ENCODE assay signal across 8 cellular contexts in the genomic region with DNA sequence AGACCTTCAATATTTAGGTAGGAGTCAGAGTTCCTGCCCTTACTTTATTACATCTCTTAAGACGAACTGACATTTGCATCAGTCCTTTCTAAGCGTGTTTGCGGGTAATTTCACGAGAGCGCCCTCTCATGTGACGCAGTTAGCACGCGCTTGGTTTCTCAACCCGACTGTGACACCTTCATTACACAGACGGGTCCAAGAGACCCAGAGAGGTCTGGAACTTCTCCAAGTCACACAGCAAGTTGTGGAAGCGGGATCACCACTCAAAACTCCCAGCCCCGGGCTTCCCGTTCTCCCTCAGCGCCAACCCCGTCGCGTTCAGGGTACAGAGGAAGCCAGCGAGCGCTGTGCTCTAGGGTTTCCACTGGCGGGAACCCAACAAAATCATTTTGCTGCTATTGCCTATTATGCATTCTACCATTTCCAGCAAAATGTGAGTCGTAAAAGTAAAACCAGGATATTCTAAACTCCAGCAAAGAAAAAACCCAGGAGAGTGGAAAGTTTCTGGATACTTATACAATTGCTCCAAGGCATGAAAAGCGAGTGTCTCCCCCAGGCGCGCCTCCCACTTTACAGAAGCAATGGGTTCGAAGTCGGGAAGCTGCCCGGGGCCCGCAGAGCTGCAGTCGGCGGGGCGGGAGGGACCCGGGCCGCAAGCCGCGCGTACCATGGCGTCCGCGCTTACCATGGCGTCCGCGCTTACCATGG. TPM values are rescaled to one million over a fixed set of nuclear protein-coding genes. Genes with fewer than 3 reads are reported as not detected.
DNase-seq lines count a peak whose midpoint lies in the region; ATAC-seq and TF ChIP-seq lines count a peak whose summit lies in the region.

No MANE protein-coding gene starts in this region.

- H3K27me3 ChIP-seq in foreskin keratinocyte (no peaks in the 10 kb centered on the region), neuronal stem cell (ENCODE audit: control insufficient read depth in 3 of 3, insufficient read depth in 3 of 3, low read depth in 1 of 3, low read length in 3 of 3) (peaks cover 0 to 3% (median 0%) of the 10 kb centered on the region in 3 experiments), subcutaneous abdominal adipose tissue (ENCODE audit: control insufficient read depth in 5 of 5, insufficient read depth in 4 of 5, low read length in 5 of 5) (no peaks in the 10 kb centered on the region)

- H2AK5ac ChIP-seq in neuronal stem cell (ENCODE audit: low read depth, low read length), result no peak overlapping the region

- H3K27me3 Mint-ChIP-seq in Calu3 (ENCODE audit: unreplicated experiment), result no peaks in the 10 kb centered on the region

- H3K27ac ChIP-seq in foreskin keratinocyte (peak overlapping the region; percentile 77), neuronal stem cell (replicated peaks; ENCODE audit: low read length) (no peak overlapping the region), subcutaneous abdominal adipose tissue (ENCODE audit: low read depth, low read length) (peak overlapping the region; percentile 74)

- H3K23ac ChIP-seq in neuronal stem cell (ENCODE audit: low read depth, low read length, poor library complexity), result peak overlapping the region; percentile 49

- H2BK15ac ChIP-seq in neuronal stem cell (ENCODE audit: low read length), result no peak overlapping the region

- CTCF ChIA-PET in Calu3 (lab: Charles Lee), result interaction anchor here (0.5 to 1.7 kb wide), 6 partner anchors 9 to 127 kb away, joined by 3 to 16 read pairs (median 4); no protein-coding TSS in a partner anchor

- peaks cover 2 to 10% of the 10 kb centered on the region in 2 donors for H3K9me3 ChIP-seq in neuronal stem cell (replicated peaks in 1 of 2; ENCODE audit: control insufficient read depth in 2 of 2, insufficient read depth in 1 of 2, low read depth in 1 of 2, low read length in 2 of 2)
- no peaks in the 10 kb centered on the region for H3K9me3 ChIP-seq in subcutaneous abdominal adipose tissue (ENCODE audit: control insufficient read depth in 5 of 5, low read length in 5 of 5)

- no peak overlapping the region for H2BK12ac ChIP-seq in neuronal stem cell (ENCODE audit: low read length)

- peak overlapping the region; percentile 32 for H3K27ac Mint-ChIP-seq in Calu3 (ENCODE audit: unreplicated experiment)

- intact Hi-C loops in Calu3 (cut with micrococcal nuclease; ENCODE audit: unreplicated experiment), result no loop called here

- H3K4me3 Mint-ChIP-seq in Calu3 (ENCODE audit: low read depth, unreplicated experiment), result peak overlapping the region; percentile 68

- no peak overlapping the region for H2BK120ac ChIP-seq in neuronal stem cell (ENCODE audit: low read depth, low read length)

- H3K36me3 ChIP-seq in neuronal stem cell (replicated peaks in 1 of 2; ENCODE audit: control insufficient read depth in 2 of 2, insufficient read depth in 2 of 2, low read length in 2 of 2), result no peaks in the 10 kb centered on the region
- peaks cover 0 to 9% (median 6%) of the 10 kb centered on the region in 5 donors for H3K36me3 ChIP-seq in subcutaneous abdominal adipose tissue (ENCODE audit: control insufficient read depth in 5 of 5, insufficient read depth in 5 of 5, low read length in 5 of 5)

- H4K8ac ChIP-seq in neuronal stem cell (ENCODE audit: low read depth, low read length), result no peak overlapping the region

- peak; percentile 45 for ATAC-seq in foreskin keratinocyte

- no peak overlapping the region for H3K4ac ChIP-seq in neuronal stem cell (ENCODE audit: low read length)

- peak overlapping the region; percentile 88 for H3K18ac ChIP-seq in neuronal stem cell (ENCODE audit: low read length)

- no peaks in the 10 kb centered on the region for H3K79me1 ChIP-seq in neuronal stem cell (ENCODE audit: low read depth, low read length)

- peak overlapping the region; percentile 21 for H3K14ac ChIP-seq in neuronal stem cell (ENCODE audit: low read length)

- H3K4me1 ChIP-seq in foreskin keratinocyte (peaks cover 21% of the 10 kb centered on the region), neuronal stem cell (ENCODE audit: control insufficient read depth in 2 of 2, insufficient read depth in 1 of 2, low read depth in 1 of 2, low read length in 2 of 2) (peaks cover 0 to 3% of the 10 kb centered on the region in 2 donors), subcutaneous abdominal adipose tissue (ENCODE audit: control insufficient read depth in 5 of 5, insufficient read depth in 5 of 5, low read length in 5 of 5) (peaks cover 3 to 19% (median 13%) of the 10 kb centered on the region in 5 donors)

- WGBS in neuronal stem cell (ENCODE audit: extremely low coverage in 2 of 2, insufficient read length in 2 of 2, insufficient replicate concordance in 1 of 2), 2 donors, result no CpG with 5 or more reads among the region's 42 CpGs

- no peak overlapping the region for H4K91ac ChIP-seq in neuronal stem cell (ENCODE audit: low read depth, low read length, poor library complexity)

- DNase-seq in Calu3 (peak; percentile 58), GM20000 (ENCODE audit: low spot score) (peak; percentile 80), HS-5 (ENCODE audit: low read depth) (peak; percentile 49), RPMI7951 (ENCODE audit: low read depth) (peak; percentile 70), foreskin keratinocyte (peak in 1 of 2 donors; percentile 68), neuronal stem cell (ENCODE audit: low spot score) (peak; percentile 24)
- DNase-seq in activated effector memory CD4-positive, alpha-beta T cell treated with Interleukin-2 at 50 U/mL for 16 hours, result peak; percentile 55

- TF ChIP-seq CTCF in Calu3 (IDR thresholded peaks at IDR 0.05; ENCODE audit: unreplicated experiment) (no peak), GM20000 (IDR thresholded peaks at IDR 0.05; ENCODE audit: extremely low read depth, missing control alignments) (peak; percentile 25), foreskin keratinocyte (conservative IDR thresholded peaks at IDR 0.05) (peak; percentile 34)

- TSS peak; percentile 51 for BruUV-seq in Calu3 (replicated peaks; lab: Mats Ljungman, UMichigan)

- H3K9ac ChIP-seq in neuronal stem cell (ENCODE audit: low read depth, low read length, poor library complexity) (peak overlapping the region; percentile 83), subcutaneous abdominal adipose tissue (ENCODE audit: low read length in 5 of 5) (peak overlapping the region; percentile 44 to 77 (median 73))

- H3K9me3 Mint-ChIP-seq in Calu3 (ENCODE audit: low read depth, unreplicated experiment), result no peaks in the 10 kb centered on the region

- no peak overlapping the region for H2BK5ac ChIP-seq in neuronal stem cell (ENCODE audit: low read length)

- peak overlapping the region; percentile 85 for H3K4me2 ChIP-seq in neuronal stem cell (ENCODE audit: insufficient read depth, low read length, poor library complexity, severe bottlenecking)

- peaks cover 13% of the 10 kb centered on the region for H3K4me1 Mint-ChIP-seq in Calu3 (ENCODE audit: low read depth, unreplicated experiment)

- peak overlapping the region; percentile 92 for H2AFZ ChIP-seq in neuronal stem cell (ENCODE audit: low read length)

- H3K4me3 ChIP-seq in neuronal stem cell (ENCODE audit: low read length in 2 of 2) (peak overlapping the region; percentile 48 to 84), subcutaneous abdominal adipose tissue (ENCODE audit: low read depth in 1 of 5, low read length in 5 of 5) (peak overlapping the region; percentile 64 to 94 (median 79))

- peaks cover 32% of the 10 kb centered on the region for H3K36me3 Mint-ChIP-seq in Calu3 (ENCODE audit: insufficient read depth, unreplicated experiment)

RNA-seq across cellular contexts. Expression of a gene that starts 0.6 kb away (rescaled TPM):
- total RNA-seq in Calu3 (2022) (88.5 and 102 TPM in 2 replicates), foreskin keratinocyte (21.5 and 28.8 TPM in 2 replicates)
- total RNA-seq in RPMI7951 (2014; rRNA removed; shearing (Covaris generic)), result 23.5 and 29.8 TPM in 2 replicates
- polyA plus RNA-seq in foreskin keratinocyte, result 15.4 and 22.6 TPM in 2 replicates
- polyA plus RNA-seq in neuronal stem cell (2013, experiment 1 of 2), result 10.9 TPM
- 11.0 TPM for polyA plus RNA-seq in neuronal stem cell (2013, experiment 2 of 2)

RNA-seq across cellular contexts. Expression of a gene that starts 54.4 kb away (rescaled TPM):
- total RNA-seq in Calu3 (2022), result 71.8 and 84.1 TPM in 2 replicates
- total RNA-seq in RPMI7951 (2014; rRNA removed; shearing (Covaris generic)), result 46.7 and 54.4 TPM in 2 replicates
- total RNA-seq in foreskin keratinocyte, result 48.0 and 80.2 TPM in 2 replicates
- 75.9 and 127 TPM in 2 replicates for polyA plus RNA-seq in foreskin keratinocyte
- polyA plus RNA-seq in neuronal stem cell (2013, experiment 1 of 2), result 117 TPM
- 116 TPM for polyA plus RNA-seq in neuronal stem cell (2013, experiment 2 of 2)
